Comparison of ENCODE assay signal across 8 cellular contexts in the genomic region with DNA sequence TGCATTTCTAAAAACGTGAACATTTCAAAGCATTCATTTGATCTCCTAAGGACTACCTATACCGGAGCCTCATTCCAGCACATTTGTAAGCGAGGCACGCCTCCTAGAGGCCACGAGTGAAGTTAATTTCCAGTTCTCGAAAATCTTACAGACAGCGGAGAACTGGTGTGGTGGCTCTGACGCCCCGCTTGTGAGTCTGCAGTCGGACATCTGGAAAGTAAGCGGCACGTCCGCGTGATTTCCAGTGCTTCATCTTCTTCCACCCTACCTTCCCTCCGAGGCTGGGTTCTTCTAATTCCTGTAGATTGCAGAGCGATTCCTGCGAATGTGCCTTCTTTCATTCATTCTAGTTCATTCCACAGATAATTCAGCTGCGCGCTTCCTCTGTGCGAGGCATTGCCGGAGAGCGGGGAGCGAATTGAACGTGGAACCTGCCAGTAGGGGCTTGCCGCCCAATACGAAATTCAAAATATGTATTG. TPM values are rescaled to one million over a fixed set of nuclear protein-coding genes. Genes with fewer than 3 reads are reported as not detected.
A peak's percentile ranks its signal among the peaks of the same experiment; 100 is the strongest.
DNase-seq lines count a peak whose midpoint lies in the region; ATAC-seq and TF ChIP-seq lines count a peak whose summit lies in the region.

No MANE protein-coding gene starts in this region.

- WGBS in mesendoderm (ENCODE audit: extremely low coverage, insufficient coverage, low lambda C conversion rate) = no CpG with 5 or more reads among the region's 26 CpGs

- H3K27ac Mint-ChIP-seq in CD8-positive, alpha-beta T cell = peak overlapping the region; percentile 96

- H3K23ac ChIP-seq in mesendoderm (ENCODE audit: low read length) = no peak overlapping the region

- H3K56ac ChIP-seq in mesendoderm (ENCODE audit: low read length) = peak overlapping the region; percentile 89

- no peak overlapping the region for H2BK5ac ChIP-seq in mesendoderm (ENCODE audit: low read length)

- H2BK120ac ChIP-seq in mesendoderm (ENCODE audit: low read depth, low read length) = no peak overlapping the region

- H3K79me1 ChIP-seq in mesendoderm (ENCODE audit: low read length) = peaks cover 10% of the 10 kb centered on the region

- H3K4me1 Mint-ChIP-seq in CD8-positive, alpha-beta T cell (ENCODE audit: low read depth) = peaks cover 32% of the 10 kb centered on the region

- H3K4me3 Mint-ChIP-seq in CD8-positive, alpha-beta T cell = peak overlapping the region; percentile 99

- peaks cover 10% of the 10 kb centered on the region for H3K4me1 ChIP-seq in CD8-positive, alpha-beta T cell (ENCODE audit: insufficient read depth, low read length)
- peaks cover 16% of the 10 kb centered on the region for H3K4me1 ChIP-seq in endocrine pancreas (ENCODE audit: control insufficient read depth, insufficient read depth, low read length)
- H3K4me1 ChIP-seq in mesendoderm (ENCODE audit: control insufficient read depth, low read depth, low read length) = no peaks in the 10 kb centered on the region

- H3K9me3 ChIP-seq in CD8-positive, alpha-beta T cell (ENCODE audit: low read length) = no peaks in the 10 kb centered on the region
- no peaks in the 10 kb centered on the region for H3K9me3 ChIP-seq in endocrine pancreas (ENCODE audit: control insufficient read depth, low read length)

- H3K36me3 ChIP-seq in CD8-positive, alpha-beta T cell (ENCODE audit: insufficient read depth, low read length) = no peaks in the 10 kb centered on the region
- no peaks in the 10 kb centered on the region for H3K36me3 ChIP-seq in endocrine pancreas (ENCODE audit: control insufficient read depth, insufficient read depth, low read length)
- peaks cover 2% of the 10 kb centered on the region for H3K36me3 ChIP-seq in mesendoderm (ENCODE audit: control insufficient read depth, insufficient read depth, low read length)

- H3K36me3 Mint-ChIP-seq in CD8-positive, alpha-beta T cell = peaks cover 38% of the 10 kb centered on the region

- intact Hi-C loops in CD8-positive, alpha-beta T cell (cut with DNase I, micrococcal nuclease) = loop anchor here (1.0 to 10.0 kb wide), 18 partner anchors 48 to 680 kb away; a partner anchor contains a TSS

- H3K18ac ChIP-seq in mesendoderm (ENCODE audit: low read length) = peak overlapping the region; percentile 69

- peak overlapping the region; percentile 55 for H3K27ac ChIP-seq in CD8-positive, alpha-beta T cell (ENCODE audit: low read depth, low read length)
- H3K27ac ChIP-seq in mesendoderm (ENCODE audit: low read depth, low read length) = no peak overlapping the region

- DNase-seq in CD8-positive, alpha-beta T cell = peak; percentile 62 to 85 (median 75)
- DNase-seq in NCI-H82 treated with DMSO at 0.1 percent for 48 hours (lab: John Stamatoyannopoulos, UW; ENCODE audit: unreplicated experiment) (peak; percentile 79), mesendoderm (peak; percentile 95)
- DNase-seq in activated CD8-positive, alpha-beta memory T cell treated with anti-CD3 and anti-CD28 coated beads for 1 hour (ENCODE audit: extremely low read depth in 1 of 2, low read depth in 1 of 2) = peak; percentile 44 to 57
- peak; percentile 41 for DNase-seq in stimulated activated CD8-positive, alpha-beta memory T cell treated with anti-CD3 and anti-CD28 coated beads, Interleukin-15, amount 100 ng/mL, for 24 hours (ENCODE audit: low read depth)

- POLR2A ChIA-PET in CD8-positive, alpha-beta T cell (lab: Charles Lee) = interaction anchor here (0.8 to 1.6 kb wide), 3 partner anchors 12 to 412 kb away, joined by 3 to 6 read pairs (median 4); no protein-coding TSS in a partner anchor

- peak overlapping the region; percentile 94 for H3K4me2 ChIP-seq in mesendoderm (ENCODE audit: low read length)

- TF ChIP-seq CTCF in CD8-positive, alpha-beta T cell (IDR thresholded peaks at IDR 0.05) = peak; percentile 91

- ATAC-seq in CD8-positive, alpha-beta T cell = peak; percentile 86
- ATAC-seq in GM19397 (IDR thresholded peaks at IDR 0.05; ENCODE audit: unreplicated experiment) (peak; percentile 88), HG03571 (IDR thresholded peaks at IDR 0.05; ENCODE audit: unreplicated experiment) (peak; percentile 93)

- no peak overlapping the region for H3K4ac ChIP-seq in mesendoderm (ENCODE audit: low read depth, low read length)

- H3K4me3 ChIP-seq in CD8-positive, alpha-beta T cell (ENCODE audit: low read depth, low read length) = peak overlapping the region; percentile 58
- H3K4me3 ChIP-seq in endocrine pancreas (ENCODE audit: control insufficient read depth, insufficient read depth, low read length) = peak overlapping the region; percentile 91
- H3K4me3 ChIP-seq in mesendoderm (ENCODE audit: low read length) = peak overlapping the region; percentile 14

- H3K9me3 Mint-ChIP-seq in CD8-positive, alpha-beta T cell = no peaks in the 10 kb centered on the region

- no peaks in the 10 kb centered on the region for H3K27me3 Mint-ChIP-seq in CD8-positive, alpha-beta T cell (ENCODE audit: low read depth)

- H2BK15ac ChIP-seq in mesendoderm (replicated peaks; ENCODE audit: low read depth) = no peak overlapping the region

- no peak overlapping the region for H2AK5ac ChIP-seq in mesendoderm (ENCODE audit: low read length)

- CTCF ChIA-PET in CD8-positive, alpha-beta T cell (lab: Charles Lee) = interaction anchor here (0.6 to 6.4 kb wide), 29 partner anchors 8 to 425 kb away, joined by 3 to 143 read pairs (median 4); a partner anchor contains a TSS

- H3K9ac ChIP-seq in endocrine pancreas (ENCODE audit: control insufficient read depth, insufficient read depth, low read length) (peak overlapping the region; percentile 78), mesendoderm (ENCODE audit: low read length) (peak overlapping the region; percentile 80)

- no peaks in the 10 kb centered on the region for H3K27me3 ChIP-seq in CD8-positive, alpha-beta T cell (ENCODE audit: insufficient read depth, low read length)
- H3K27me3 ChIP-seq in endocrine pancreas (ENCODE audit: control insufficient read depth, insufficient read depth, low read length) (no peaks in the 10 kb centered on the region), mesendoderm (ENCODE audit: insufficient read depth, low read length, poor library complexity) (no peaks in the 10 kb centered on the region)

- peaks cover 15% of the 10 kb centered on the region for H3K79me2 ChIP-seq in mesendoderm (ENCODE audit: control insufficient read depth, insufficient read depth, low read length)

- no peak overlapping the region for H4K8ac ChIP-seq in mesendoderm (ENCODE audit: low read depth, low read length)

- H4K5ac ChIP-seq in mesendoderm (ENCODE audit: low read length) = no peak overlapping the region

RNA-seq across cellular contexts. Expression of a gene that starts 0.8 kb away (rescaled TPM):
- 10 to 100 TPM in 1 of 2 experiments, 1 to 10 TPM in 1; 8.0 to 10.5 TPM for total RNA-seq in CD8-positive, alpha-beta T cell
- polyA plus RNA-seq in mesendoderm (2013, experiment 1 of 2) = 24.8 TPM
- 24.6 TPM for polyA plus RNA-seq in mesendoderm (2013, experiment 2 of 2)

Comparison
In these comparisons a context has a peak if more than half of its experiments do, and no peak if none do; other contexts are left out.
1. DNase-seq: peak in every context shown above with its lines; median percentile 95 in mesendoderm; 79 in NCI-H82 treated with DMSO at 0.1 percent for 48 hours; 75 in CD8-positive, alpha-beta T cell; 50 in activated CD8-positive, alpha-beta memory T cell treated with anti-CD3 and anti-CD28 coated beads for 1 hour; 41 in stimulated activated CD8-positive, alpha-beta memory T cell treated with anti-CD3 and anti-CD28 coated beads, Interleukin-15, amount 100 ng/mL, for 24 hours.
2. H3K4me3 ChIP-seq: peak in every context shown above with its lines; median percentile 91 in endocrine pancreas; 58 in CD8-positive, alpha-beta T cell; 14 in mesendoderm.